15 cellular contexts compared by ENCODE assay signal in the genomic region with DNA sequence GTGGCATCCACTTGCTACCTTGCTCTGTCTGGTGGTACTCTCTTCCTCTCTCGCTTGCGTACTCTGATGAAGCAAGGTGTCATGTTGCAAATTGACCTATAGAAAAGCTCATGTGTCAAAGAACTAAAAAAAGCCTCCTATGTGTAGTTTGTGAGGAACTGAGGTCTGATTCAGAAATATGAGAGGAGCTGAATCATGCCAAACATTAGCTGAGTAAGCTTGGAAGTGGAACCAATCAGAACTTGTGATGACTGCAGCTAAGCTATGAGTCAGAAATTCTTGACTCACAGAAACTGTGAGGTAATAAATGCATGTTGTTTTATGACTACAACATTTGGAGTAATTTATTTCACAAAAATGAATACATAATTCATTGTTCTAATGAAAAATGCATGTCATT.
A peak's percentile ranks its signal among the peaks of the same experiment; 100 is the strongest.
DNase-seq lines count a peak whose midpoint lies in the region; FAIRE-seq and TF ChIP-seq lines count a peak whose summit lies in the region.
"Had no signal": no experiment of that assay in that cellular context is flagged by ENCODE, and none has a peak within 500 bp of the region (broad histone marks: within the 10 kb centered on the region; RNA-seq: fewer than 3 reads in every experiment).

No MANE protein-coding gene starts in this region.

- CTCF ChIA-PET in BJ (lab: Yijun Ruan, JAX) = no interaction called here

- H3K27ac ChIP-seq in mesendoderm (ENCODE audit: low read depth, low read length) = no peak overlapping the region
- H3K27ac ChIP-seq: sigmoid colon had no signal

- no peak overlapping the region for H3K56ac ChIP-seq in mesendoderm (ENCODE audit: low read length)

- no peak overlapping the region for H3K4ac ChIP-seq in mesendoderm (ENCODE audit: low read depth, low read length)

- H2BK5ac ChIP-seq in mesendoderm (ENCODE audit: low read length) = no peak overlapping the region

- no peak overlapping the region for H3K9ac ChIP-seq in mesendoderm (ENCODE audit: low read length)

- no peaks in the 10 kb centered on the region for H3K4me1 ChIP-seq in mesendoderm (ENCODE audit: control insufficient read depth, low read depth, low read length)
- H3K4me1 ChIP-seq: sigmoid colon had no signal

- POLR2A ChIA-PET in BJ (lab: Charles Lee) = no interaction called here

- no peaks in the 10 kb centered on the region for H3K36me3 ChIP-seq in BJ (ENCODE audit: control insufficient read depth, insufficient read depth, low read length)
- no peaks in the 10 kb centered on the region for H3K36me3 ChIP-seq in mesendoderm (ENCODE audit: control insufficient read depth, insufficient read depth, low read length)
- H3K36me3 ChIP-seq: sigmoid colon had no signal

- H3K27me3 ChIP-seq in BJ (ENCODE audit: control insufficient read depth, insufficient read depth, low read length) = no peaks in the 10 kb centered on the region
- no peaks in the 10 kb centered on the region for H3K27me3 ChIP-seq in mesendoderm (ENCODE audit: insufficient read depth, low read length, poor library complexity)
- H3K27me3 ChIP-seq: sigmoid colon had no signal

- no peaks in the 10 kb centered on the region for H3K79me1 ChIP-seq in mesendoderm (ENCODE audit: low read length)

- H3K18ac ChIP-seq in mesendoderm (ENCODE audit: low read length) = no peak overlapping the region

- H3K4me3 ChIP-seq in BJ (ENCODE audit: low read depth, low read length) (no peak overlapping the region), mesendoderm (ENCODE audit: low read length) (no peak overlapping the region)
- H3K4me3 ChIP-seq: sigmoid colon had no signal

- H4K5ac ChIP-seq in mesendoderm (ENCODE audit: low read length) = no peak overlapping the region

- FAIRE-seq in HTR-8/SVneo (lab: Jason Lieb, UNC) (no peak), islet of Langerhans (lab: Jason Lieb, UNC) (peak; percentile 81)

- no peaks in the 10 kb centered on the region for H3K79me2 ChIP-seq in mesendoderm (ENCODE audit: control insufficient read depth, insufficient read depth, low read length)

- no peak overlapping the region for H2BK15ac ChIP-seq in mesendoderm (replicated peaks; ENCODE audit: low read depth)

- H2AK5ac ChIP-seq in mesendoderm (ENCODE audit: low read length) = no peak overlapping the region

- H3K23ac ChIP-seq in mesendoderm (ENCODE audit: low read length) = no peak overlapping the region

- no peak overlapping the region for H3K4me2 ChIP-seq in mesendoderm (ENCODE audit: low read length)

- DNase-seq in BJ (ENCODE audit: low read depth) (peak; percentile 49), HTR-8/SVneo (ENCODE audit: insufficient read length, low spot score) (peak; percentile 19), amniotic stem cell (lab: John Stamatoyannopoulos, UW) (peak; percentile 59), mesendoderm (no peak), NCI-H1417 treated with DMSO at 0.1 percent for 48 hours (lab: John Stamatoyannopoulos, UW) (no peak), NOMO-1 treated with dmso at 0.1 percent for 144 hours (lab: John Stamatoyannopoulos, UW; ENCODE audit: unreplicated experiment) (no peak)
- DNase-seq in stimulated activated CD4-positive, alpha-beta T cell treated with anti-CD3 and anti-CD28 coated beads, Interleukin-4, amount 100 ng/mL, for 24 hours = no peak
- DNase-seq: activated CD8-positive, alpha-beta memory T cell treated with anti-CD3 and anti-CD28 coated beads, Interleukin-2, amount 50 U/mL, for 4 hours; aorta; CD8-positive, alpha-beta T cell; H9; islet precursor cell; naive B cell; sigmoid colon had no signal

- TF ChIP-seq CTCF in BJ (IDR thresholded peaks at IDR 0.05; ENCODE audit: insufficient read depth, low read depth, low read length) = no peak

- no CpG with 5 or more reads among the region's 2 CpGs for WGBS in mesendoderm (ENCODE audit: extremely low coverage, insufficient coverage, low lambda C conversion rate)

- H2BK120ac ChIP-seq in mesendoderm (ENCODE audit: low read depth, low read length) = no peak overlapping the region

- no peak overlapping the region for H4K8ac ChIP-seq in mesendoderm (ENCODE audit: low read depth, low read length)

Comparison
In these comparisons a context has a peak if more than half of its experiments do, and no peak if none do; other contexts are left out.
1. DNase-seq: peak in BJ (single experiment), HTR-8/SVneo (single experiment) and amniotic stem cell (single experiment); none in stimulated activated CD4-positive, alpha-beta T cell treated with anti-CD3 and anti-CD28 coated beads, Interleukin-4, amount 100 ng/mL, for 24 hours (single experiment), mesendoderm (single experiment), NCI-H1417 treated with DMSO at 0.1 percent for 48 hours (single experiment) and NOMO-1 treated with dmso at 0.1 percent for 144 hours (single experiment).